Comparison of ENCODE assay signal across 8 cellular contexts in genomic region chr16:4733747-4734062, GRCh38. TPM values are rescaled to one million over a fixed set of nuclear protein-coding genes. Genes with fewer than 3 reads are reported as not detected.
DNase-seq lines count a peak whose midpoint lies in the region; ATAC-seq and TF ChIP-seq lines count a peak whose summit lies in the region.

No MANE protein-coding gene starts in this region.

- H3K9me3 ChIP-seq in left lung = no peaks in the 10 kb centered on the region

- H3K4me1 ChIP-seq in left lung = peaks cover 6 to 19% of the 10 kb centered on the region in 2 donors

- DNase-seq in NCI-H1092 treated with DMSO at 0.1 percent for 48 hours (lab: John Stamatoyannopoulos, UW) (peak; percentile 62), NCI-H1092 (lab: John Stamatoyannopoulos, UW) (no peak), NCI-H146 treated with DMSO at 0.1 percent for 48 hours (lab: John Stamatoyannopoulos, UW; ENCODE audit: unreplicated experiment) (peak; percentile 54), astrocyte of the cerebellum (ENCODE audit: low read depth) (no peak), left lung (peak in 1 of 2 donors; percentile 36), posterior vena cava (ENCODE audit: low spot score) (no peak), NCI-H345 treated with DMSO at 0.1 percent for 48 hours (lab: John Stamatoyannopoulos, UW; ENCODE audit: unreplicated experiment) (no peak)
- peak; percentile 48 for DNase-seq in stimulated activated naive CD8-positive, alpha-beta T cell treated with anti-CD3 and anti-CD28 coated beads, Interleukin-15, Interleukin-2, amounts not matched to agents 100 U/mL and 50 U/mL, for 24 hours

- H3K4me3 ChIP-seq in astrocyte of the cerebellum (ENCODE audit: low read depth, low read length) = peak overlapping the region; percentile 96
- peak overlapping the region; percentile 79 to 99 for H3K4me3 ChIP-seq in left lung

- H3K27ac ChIP-seq in left lung = peak overlapping the region in 1 of 2 donors; percentile 87

- H3K36me3 ChIP-seq in left lung = peaks cover 0 to 19% of the 10 kb centered on the region in 2 donors

- no peaks in the 10 kb centered on the region for H3K27me3 ChIP-seq in left lung

- in situ Hi-C loops in astrocyte of the cerebellum (cut with HindIII; ENCODE audit: low sequenced_read_pairs) = no loop called here

- intact Hi-C loops in left lung (cut with DNase I) (no loop called here), posterior vena cava (cut with DNase I) (no loop called here)

- no peak for ATAC-seq in left lung
- no peak for ATAC-seq in stimulated activated naive CD8-positive, alpha-beta T cell treated with anti-CD3 and anti-CD28 coated beads, Interleukin-15, Interleukin-2, amounts not matched to agents 100 U/mL and 50 U/mL, for 24 hours

- no peak for TF ChIP-seq CTCF in astrocyte of the cerebellum (IDR thresholded peaks at IDR 0.05; ENCODE audit: low read depth, low read length, missing control alignments)
- no peak for TF ChIP-seq CTCF in left lung (IDR thresholded peaks at IDR 0.05)

RNA-seq across cellular contexts. Expression of gene ANKS3, which starts 0.4 kb away (rescaled TPM):
- total RNA-seq in left lung (10 to 100 TPM; 16.1 to 18.9 TPM), posterior vena cava (10 to 100 TPM; 17.0 to 17.8 TPM)

RNA-seq across cellular contexts. Expression of gene DNAAF8, which starts 0.6 kb away (rescaled TPM):
- 1 to 10 TPM; 1.2 to 4.2 TPM for total RNA-seq in left lung
- total RNA-seq in posterior vena cava = under 1 TPM; 0.32 to 0.43 TPM

RNA-seq across cellular contexts. Expression of gene ZNF500, which starts 33.3 kb away (rescaled TPM):
- total RNA-seq in left lung (10 to 100 TPM; 12.5 to 13.6 TPM), posterior vena cava (1 to 10 TPM; 7.9 TPM)

RNA-seq across cellular contexts. Expression of gene NUDT16L1, which starts 40.3 kb away (rescaled TPM):
- total RNA-seq in left lung (10 to 100 TPM; 26.6 to 53.1 TPM), posterior vena cava (10 to 100 TPM; 10.7 to 14.2 TPM)

RNA-seq across cellular contexts. Expression of gene SEPTIN12, which starts 54.4 kb away (rescaled TPM):
- not detected for total RNA-seq in left lung
- not detected for total RNA-seq in posterior vena cava

Comparison
In these comparisons a context has a peak if more than half of its experiments do, and no peak if none do; other contexts are left out.
1. DNase-seq: peak in NCI-H1092 treated with DMSO at 0.1 percent for 48 hours (single experiment), NCI-H146 treated with DMSO at 0.1 percent for 48 hours (single experiment) and stimulated activated naive CD8-positive, alpha-beta T cell treated with anti-CD3 and anti-CD28 coated beads, Interleukin-15, Interleukin-2, amounts not matched to agents 100 U/mL and 50 U/mL, for 24 hours (single experiment); none in NCI-H1092 (single experiment), astrocyte of the cerebellum (single experiment), posterior vena cava (single experiment) and NCI-H345 treated with DMSO at 0.1 percent for 48 hours (single experiment).